Comparison of ENCODE assay signal across 1 cellular context in the genomic region with DNA sequence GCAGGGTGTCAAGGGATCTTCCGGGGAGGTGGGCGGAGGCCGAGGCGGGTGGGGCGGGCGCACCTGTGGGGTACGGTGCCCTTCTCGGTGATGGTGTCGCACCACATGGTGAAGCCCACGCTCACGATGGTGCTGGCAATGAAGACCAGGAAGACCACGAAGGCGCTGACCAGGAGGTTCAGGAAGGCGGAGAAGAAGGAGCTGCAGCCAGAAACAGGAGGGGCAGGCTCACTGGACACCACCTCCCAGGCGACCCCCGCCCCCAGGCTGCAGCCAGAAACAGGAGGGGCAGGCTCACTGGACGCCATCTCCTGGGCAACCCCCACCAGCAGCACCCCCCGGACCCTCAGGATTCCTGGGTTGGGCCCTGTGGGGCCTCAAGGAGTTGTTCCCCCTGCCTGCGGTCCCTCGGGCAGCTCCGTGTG.
TF ChIP-seq lines count a peak whose summit lies in the region.

No MANE protein-coding gene starts in this region.

TF ChIP-seq in SK-N-SH treated with all-trans-retinoic acid at 6 μM for 48 hours, 23 proteins besides CTCF, POLR2A, EP300 and RAD21 (continued from another document):
- TF ChIP-seq, protein P1, sequence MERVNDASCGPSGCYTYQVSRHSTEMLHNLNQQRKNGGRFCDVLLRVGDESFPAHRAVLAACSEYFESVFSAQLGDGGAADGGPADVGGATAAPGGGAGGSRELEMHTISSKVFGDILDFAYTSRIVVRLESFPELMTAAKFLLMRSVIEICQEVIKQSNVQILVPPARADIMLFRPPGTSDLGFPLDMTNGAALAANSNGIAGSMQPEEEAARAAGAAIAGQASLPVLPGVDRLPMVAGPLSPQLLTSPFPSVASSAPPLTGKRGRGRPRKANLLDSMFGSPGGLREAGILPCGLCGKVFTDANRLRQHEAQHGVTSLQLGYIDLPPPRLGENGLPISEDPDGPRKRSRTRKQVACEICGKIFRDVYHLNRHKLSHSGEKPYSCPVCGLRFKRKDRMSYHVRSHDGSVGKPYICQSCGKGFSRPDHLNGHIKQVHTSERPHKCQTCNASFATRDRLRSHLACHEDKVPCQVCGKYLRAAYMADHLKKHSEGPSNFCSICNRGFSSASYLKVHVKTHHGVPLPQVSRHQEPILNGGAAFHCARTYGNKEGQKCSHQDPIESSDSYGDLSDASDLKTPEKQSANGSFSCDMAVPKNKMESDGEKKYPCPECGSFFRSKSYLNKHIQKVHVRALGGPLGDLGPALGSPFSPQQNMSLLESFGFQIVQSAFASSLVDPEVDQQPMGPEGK (CRISPR knock-in tag; IDR thresholded peaks at IDR 0.05; ENCODE audit: borderline replicate concordance): no peak
- TF ChIP-seq RARB (CRISPR knock-in tag; IDR thresholded peaks at IDR 0.05) (no peak), ZC3H10 (CRISPR knock-in tag; IDR thresholded peaks at IDR 0.05) (no peak), ISL1 (CRISPR knock-in tag; IDR thresholded peaks at IDR 0.05) (no peak), GLIS3 (CRISPR knock-in tag; IDR thresholded peaks at IDR 0.05) (no peak), CSDC2 (CRISPR knock-in tag; IDR thresholded peaks at IDR 0.05) (no peak), TOX (CRISPR knock-in tag; IDR thresholded peaks at IDR 0.05; ENCODE audit: borderline replicate concordance) (no peak), ZFP30 (CRISPR knock-in tag; IDR thresholded peaks at IDR 0.05) (no peak), ZNF565 (CRISPR knock-in tag; conservative IDR thresholded peaks at IDR 0.05; ENCODE audit: low read depth) (no peak), TCF4 (CRISPR knock-in tag; IDR thresholded peaks at IDR 0.05; ENCODE audit: borderline replicate concordance) (no peak)
- TF ChIP-seq, protein P2, sequence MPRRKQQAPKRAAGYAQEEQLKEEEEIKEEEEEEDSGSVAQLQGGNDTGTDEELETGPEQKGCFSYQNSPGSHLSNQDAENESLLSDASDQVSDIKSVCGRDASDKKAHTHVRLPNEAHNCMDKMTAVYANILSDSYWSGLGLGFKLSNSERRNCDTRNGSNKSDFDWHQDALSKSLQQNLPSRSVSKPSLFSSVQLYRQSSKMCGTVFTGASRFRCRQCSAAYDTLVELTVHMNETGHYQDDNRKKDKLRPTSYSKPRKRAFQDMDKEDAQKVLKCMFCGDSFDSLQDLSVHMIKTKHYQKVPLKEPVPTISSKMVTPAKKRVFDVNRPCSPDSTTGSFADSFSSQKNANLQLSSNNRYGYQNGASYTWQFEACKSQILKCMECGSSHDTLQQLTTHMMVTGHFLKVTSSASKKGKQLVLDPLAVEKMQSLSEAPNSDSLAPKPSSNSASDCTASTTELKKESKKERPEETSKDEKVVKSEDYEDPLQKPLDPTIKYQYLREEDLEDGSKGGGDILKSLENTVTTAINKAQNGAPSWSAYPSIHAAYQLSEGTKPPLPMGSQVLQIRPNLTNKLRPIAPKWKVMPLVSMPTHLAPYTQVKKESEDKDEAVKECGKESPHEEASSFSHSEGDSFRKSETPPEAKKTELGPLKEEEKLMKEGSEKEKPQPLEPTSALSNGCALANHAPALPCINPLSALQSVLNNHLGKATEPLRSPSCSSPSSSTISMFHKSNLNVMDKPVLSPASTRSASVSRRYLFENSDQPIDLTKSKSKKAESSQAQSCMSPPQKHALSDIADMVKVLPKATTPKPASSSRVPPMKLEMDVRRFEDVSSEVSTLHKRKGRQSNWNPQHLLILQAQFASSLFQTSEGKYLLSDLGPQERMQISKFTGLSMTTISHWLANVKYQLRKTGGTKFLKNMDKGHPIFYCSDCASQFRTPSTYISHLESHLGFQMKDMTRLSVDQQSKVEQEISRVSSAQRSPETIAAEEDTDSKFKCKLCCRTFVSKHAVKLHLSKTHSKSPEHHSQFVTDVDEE (CRISPR knock-in tag; IDR thresholded peaks at IDR 0.05): no peak
- TF ChIP-seq, protein P3, sequence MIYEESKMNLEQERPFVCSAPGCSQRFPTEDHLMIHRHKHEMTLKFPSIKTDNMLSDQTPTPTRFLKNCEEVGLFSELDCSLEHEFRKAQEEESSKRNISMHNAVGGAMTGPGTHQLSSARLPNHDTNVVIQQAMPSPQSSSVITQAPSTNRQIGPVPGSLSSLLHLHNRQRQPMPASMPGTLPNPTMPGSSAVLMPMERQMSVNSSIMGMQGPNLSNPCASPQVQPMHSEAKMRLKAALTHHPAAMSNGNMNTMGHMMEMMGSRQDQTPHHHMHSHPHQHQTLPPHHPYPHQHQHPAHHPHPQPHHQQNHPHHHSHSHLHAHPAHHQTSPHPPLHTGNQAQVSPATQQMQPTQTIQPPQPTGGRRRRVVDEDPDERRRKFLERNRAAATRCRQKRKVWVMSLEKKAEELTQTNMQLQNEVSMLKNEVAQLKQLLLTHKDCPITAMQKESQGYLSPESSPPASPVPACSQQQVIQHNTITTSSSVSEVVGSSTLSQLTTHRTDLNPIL (CRISPR knock-in tag; IDR thresholded peaks at IDR 0.05; ENCODE audit: low read depth): no peak
- TF ChIP-seq, protein P4, sequence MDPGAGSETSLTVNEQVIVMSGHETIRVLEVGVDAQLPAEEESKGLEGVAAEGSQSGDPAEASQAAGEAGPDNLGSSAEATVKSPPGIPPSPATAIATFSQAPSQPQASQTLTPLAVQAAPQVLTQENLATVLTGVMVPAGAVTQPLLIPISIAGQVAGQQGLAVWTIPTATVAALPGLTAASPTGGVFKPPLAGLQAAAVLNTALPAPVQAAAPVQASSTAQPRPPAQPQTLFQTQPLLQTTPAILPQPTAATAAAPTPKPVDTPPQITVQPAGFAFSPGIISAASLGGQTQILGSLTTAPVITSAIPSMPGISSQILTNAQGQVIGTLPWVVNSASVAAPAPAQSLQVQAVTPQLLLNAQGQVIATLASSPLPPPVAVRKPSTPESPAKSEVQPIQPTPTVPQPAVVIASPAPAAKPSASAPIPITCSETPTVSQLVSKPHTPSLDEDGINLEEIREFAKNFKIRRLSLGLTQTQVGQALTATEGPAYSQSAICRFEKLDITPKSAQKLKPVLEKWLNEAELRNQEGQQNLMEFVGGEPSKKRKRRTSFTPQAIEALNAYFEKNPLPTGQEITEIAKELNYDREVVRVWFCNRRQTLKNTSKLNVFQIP (CRISPR knock-in tag; IDR thresholded peaks at IDR 0.05; ENCODE audit: borderline replicate concordance, low read depth): no peak
TF ChIP-seq in SK-N-SH treated with all-trans-retinoic acid at 6 μM for 48 hours: peak in this region for 0.
